Comparison of ENCODE assay signal across 2 cellular contexts in genomic region chr7:23658831-23659427, GRCh38.
A peak's percentile ranks its signal among the peaks of the same experiment; 100 is the strongest.
TF ChIP-seq lines count a peak whose summit lies in the region.

No MANE protein-coding gene starts in this region.

TF ChIP-seq in K562, 482 proteins besides CTCF, POLR2A, EP300 and RAD21:
- TF ChIP-seq, protein P1, sequence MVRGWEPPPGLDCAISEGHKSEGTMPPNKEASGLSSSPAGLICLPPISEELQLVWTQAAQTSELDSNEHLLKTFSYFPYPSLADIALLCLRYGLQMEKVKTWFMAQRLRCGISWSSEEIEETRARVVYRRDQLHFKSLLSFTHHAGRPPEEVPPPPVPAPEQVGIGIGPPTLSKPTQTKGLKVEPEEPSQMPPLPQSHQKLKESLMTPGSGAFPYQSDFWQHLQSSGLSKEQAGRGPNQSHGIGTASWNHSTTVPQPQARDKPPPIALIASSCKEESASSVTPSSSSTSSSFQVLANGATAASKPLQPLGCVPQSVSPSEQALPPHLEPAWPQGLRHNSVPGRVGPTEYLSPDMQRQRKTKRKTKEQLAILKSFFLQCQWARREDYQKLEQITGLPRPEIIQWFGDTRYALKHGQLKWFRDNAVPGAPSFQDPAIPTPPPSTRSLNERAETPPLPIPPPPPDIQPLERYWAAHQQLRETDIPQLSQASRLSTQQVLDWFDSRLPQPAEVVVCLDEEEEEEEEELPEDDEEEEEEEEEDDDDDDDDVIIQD (CRISPR knock-in tag; IDR thresholded peaks at IDR 0.05) = no peak
- TF ChIP-seq SMARCA5 (IDR thresholded peaks at IDR 0.05) (no peak), ZNF280A (IDR thresholded peaks at IDR 0.05; ENCODE audit: low read depth, partially characterized antibody) (peak; percentile 75), CBX5 (IDR thresholded peaks at IDR 0.05; ENCODE audit: borderline replicate concordance, low read depth) (peak; percentile 73; the same call in 1 of the 2 replicates), RBM15 (IDR thresholded peaks at IDR 0.05; ENCODE audit: insufficient read depth, low read length) (no peak), CBX3 (IDR thresholded peaks at IDR 0.05; ENCODE audit: borderline replicate concordance in 1 of 2, low read length in 2 of 2) (peak in 1 of 2 experiments; percentile 85; a peak in 1 of 3 replicates)

TF ChIP-seq in SK-N-SH treated with all-trans-retinoic acid at 6 μM for 48 hours, 23 proteins besides CTCF, POLR2A, EP300 and RAD21 (continued from another document):
- TF ChIP-seq, protein P2, sequence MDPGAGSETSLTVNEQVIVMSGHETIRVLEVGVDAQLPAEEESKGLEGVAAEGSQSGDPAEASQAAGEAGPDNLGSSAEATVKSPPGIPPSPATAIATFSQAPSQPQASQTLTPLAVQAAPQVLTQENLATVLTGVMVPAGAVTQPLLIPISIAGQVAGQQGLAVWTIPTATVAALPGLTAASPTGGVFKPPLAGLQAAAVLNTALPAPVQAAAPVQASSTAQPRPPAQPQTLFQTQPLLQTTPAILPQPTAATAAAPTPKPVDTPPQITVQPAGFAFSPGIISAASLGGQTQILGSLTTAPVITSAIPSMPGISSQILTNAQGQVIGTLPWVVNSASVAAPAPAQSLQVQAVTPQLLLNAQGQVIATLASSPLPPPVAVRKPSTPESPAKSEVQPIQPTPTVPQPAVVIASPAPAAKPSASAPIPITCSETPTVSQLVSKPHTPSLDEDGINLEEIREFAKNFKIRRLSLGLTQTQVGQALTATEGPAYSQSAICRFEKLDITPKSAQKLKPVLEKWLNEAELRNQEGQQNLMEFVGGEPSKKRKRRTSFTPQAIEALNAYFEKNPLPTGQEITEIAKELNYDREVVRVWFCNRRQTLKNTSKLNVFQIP (CRISPR knock-in tag; IDR thresholded peaks at IDR 0.05; ENCODE audit: borderline replicate concordance, low read depth) = no peak
- TF ChIP-seq ISL1 (CRISPR knock-in tag; IDR thresholded peaks at IDR 0.05) = no peak
- TF ChIP-seq PATZ1 (CRISPR knock-in tag; IDR thresholded peaks at IDR 0.05; ENCODE audit: borderline replicate concordance) = no peak
- TF ChIP-seq ESRRG (CRISPR knock-in tag; IDR thresholded peaks at IDR 0.05) = no peak
